In genomic region chr1:209207126-209207700, GRCh38 we compare ENCODE assay signal across 9 cellular contexts.
DNase-seq lines count a peak whose midpoint lies in the region; ATAC-seq, FAIRE-seq and TF ChIP-seq lines count a peak whose summit lies in the region.
"Had no signal": no experiment of that assay in that cellular context is flagged by ENCODE, and none has a peak within 500 bp of the region (broad histone marks: within the 10 kb centered on the region; RNA-seq: fewer than 3 reads in every experiment).

No MANE protein-coding gene starts in this region.

- POLR2A ChIA-PET in A549 (lab: Yijun Ruan, JAX), result no interaction called here

- H3K36me3 Mint-ChIP-seq in astrocyte (ENCODE audit: low read depth, unreplicated experiment), result no peaks in the 10 kb centered on the region
- H3K36me3 Mint-ChIP-seq in activated naive CD4-positive, alpha-beta T cell treated with anti-CD3 and anti-CD28 coated beads for 36 hours (ENCODE audit: low read depth), result no peaks in the 10 kb centered on the region

- peaks cover 5% of the 10 kb centered on the region for H3K4me1 Mint-ChIP-seq in astrocyte (ENCODE audit: low read depth, unreplicated experiment)
- H3K4me1 Mint-ChIP-seq in activated naive CD4-positive, alpha-beta T cell treated with anti-CD3 and anti-CD28 coated beads for 36 hours (ENCODE audit: low read depth), result peaks cover 2% of the 10 kb centered on the region

- peaks cover 38% of the 10 kb centered on the region for H3K27me3 ChIP-seq in GM23248 (replicated peaks; ENCODE audit: insufficient read depth)
- H3K27me3 ChIP-seq in astrocyte (ENCODE audit: insufficient read depth, low read length), result peaks cover 8% of the 10 kb centered on the region

- no peaks in the 10 kb centered on the region for H3K9me2 ChIP-seq in GM23248 (ENCODE audit: insufficient read depth)

- H3K4me1 ChIP-seq in A549 (no peaks in the 10 kb centered on the region), GM23248 (ENCODE audit: insufficient read depth) (peaks cover 7% of the 10 kb centered on the region; the same call in 1 of the 2 replicates), astrocyte (ENCODE audit: insufficient read depth, low read length) (peaks cover 16% of the 10 kb centered on the region)

- no peaks in the 10 kb centered on the region for H3K9me3 Mint-ChIP-seq in astrocyte (ENCODE audit: unreplicated experiment)
- H3K9me3 Mint-ChIP-seq in activated naive CD4-positive, alpha-beta T cell treated with anti-CD3 and anti-CD28 coated beads for 36 hours, result no peaks in the 10 kb centered on the region

- TF ChIP-seq RAD21 in A549 (conservative IDR thresholded peaks at IDR 0.05 in 1 of 2, IDR thresholded peaks at IDR 0.05 in 1 of 2), result no peak

- H3K9ac ChIP-seq in GM23248 (peak overlapping the region; percentile 35; the same call in 1 of the 2 replicates), astrocyte (ENCODE audit: low read length) (peak overlapping the region; percentile 58)

- intact Hi-C loops in activated naive CD4-positive, alpha-beta T cell treated with anti-CD3 and anti-CD28 coated beads for 36 hours (cut with micrococcal nuclease), result loop anchor here (5.0 kb wide), 1 partner anchor 555 kb away; no protein-coding TSS in a partner anchor

- H3K4me3 ChIP-seq in A549 (no peak overlapping the region), GM23248 (peak overlapping the region; percentile 70), astrocyte (ENCODE audit: insufficient read depth, low read depth, low read length) (peak overlapping the region; percentile 55)

- H3K27ac Mint-ChIP-seq in astrocyte (ENCODE audit: unreplicated experiment), result peak overlapping the region; percentile 41
- H3K27ac Mint-ChIP-seq in activated naive CD4-positive, alpha-beta T cell treated with anti-CD3 and anti-CD28 coated beads for 36 hours, result no peak overlapping the region

- no peak for TF ChIP-seq EP300 in A549 (IDR thresholded peaks at IDR 0.05)

- H3K36me3 ChIP-seq in GM23248 (ENCODE audit: low read depth) (no peaks in the 10 kb centered on the region), astrocyte (ENCODE audit: insufficient read depth, low read length) (no peaks in the 10 kb centered on the region)

- no peak overlapping the region for H3K4me3 Mint-ChIP-seq in astrocyte (ENCODE audit: unreplicated experiment)
- H3K4me3 Mint-ChIP-seq in activated naive CD4-positive, alpha-beta T cell treated with anti-CD3 and anti-CD28 coated beads for 36 hours, result no peak overlapping the region

- peaks cover 52% of the 10 kb centered on the region for H3K27me3 Mint-ChIP-seq in astrocyte (ENCODE audit: low read depth, unreplicated experiment)
- H3K27me3 Mint-ChIP-seq in activated naive CD4-positive, alpha-beta T cell treated with anti-CD3 and anti-CD28 coated beads for 36 hours (ENCODE audit: low read depth), result peaks cover 27% of the 10 kb centered on the region

- in situ Hi-C loops in GM23248 (cut with MboI), result loop anchor here (25.0 kb wide), 1 partner anchor 230 kb away; no protein-coding TSS in a partner anchor

- H3F3A ChIP-seq in GM23248 (ENCODE audit: insufficient read depth), result no peaks in the 10 kb centered on the region

- peak overlapping the region; percentile 71 for H3K4me2 ChIP-seq in A549
- H3K4me2 ChIP-seq in GM23248 (ENCODE audit: unreplicated experiment), result peak overlapping the region; percentile 86
- H3K4me2 ChIP-seq in astrocyte (ENCODE audit: low read length), result peak overlapping the region; percentile 93

- H2AFZ ChIP-seq in GM23248 (peak overlapping the region; percentile 93), astrocyte (ENCODE audit: low read depth, low read length) (peak overlapping the region; percentile 80)

- no peaks in the 10 kb centered on the region for H4K20me1 ChIP-seq in GM23248 (ENCODE audit: insufficient read depth)
- no peaks in the 10 kb centered on the region for H4K20me1 ChIP-seq in astrocyte (ENCODE audit: insufficient read depth, low read length)

- DNase-seq in A549 (ENCODE audit: low read depth in 1 of 2, low spot score in 1 of 2) (no peak), GM23248 (peak; percentile 36), astrocyte (ENCODE audit: low read depth) (no peak), lung microvascular endothelial cell (ENCODE audit: low read depth in 2 of 2) (peak; percentile 1 to 6), iPS-NIHi11 (ENCODE audit: low spot score) (no peak), EL (no peak)
- DNase-seq in stimulated activated CD4-positive, alpha-beta T cell treated with anti-CD3 and anti-CD28 coated beads, Interleukin-2, amount 100 ng/mL, for 24 hours, result no peak
- no peak for DNase-seq in activated naive CD4-positive, alpha-beta T cell treated with anti-CD3 and anti-CD28 coated beads for 36 hours

- TF ChIP-seq CTCF in A549 (IDR thresholded peaks at IDR 0.05), result no peak
- TF ChIP-seq CTCF in astrocyte (IDR thresholded peaks at IDR 0.05; ENCODE audit: insufficient read depth, low read depth, low read length), result no peak

- no peak for TF ChIP-seq POLR2A in A549 (IDR thresholded peaks at IDR 0.05; ENCODE audit: low read length)

- WGBS in A549 (ENCODE audit: missing lambda C conversion rate), result 74% methylated on average over 7 of the region's 11 CpGs
- 14 to 20% methylated on average over 10 to 11 of the region's 11 CpGs for WGBS in GM23248 (ENCODE audit: low coverage in 1 of 2, low lambda C conversion rate in 2 of 2, missing lambda C conversion rate in 2 of 2), 2 experiments

- no peak for FAIRE-seq in A549 (lab: Jason Lieb, UNC)
- FAIRE-seq in astrocyte (lab: Jason Lieb, UNC), result no peak
- FAIRE-seq: TTC549 had no signal

- peak overlapping the region in 1 of 2 experiments; percentile 63; a peak in 3 of 6 replicates for H3K27ac ChIP-seq in A549
- no peak overlapping the region for H3K27ac ChIP-seq in GM23248
- no peak overlapping the region for H3K27ac ChIP-seq in astrocyte (ENCODE audit: low read depth, low read length)

- no peaks in the 10 kb centered on the region for H3K9me3 ChIP-seq in A549
- H3K9me3 ChIP-seq in GM23248 (ENCODE audit: low read depth), result no peaks in the 10 kb centered on the region
- H3K9me3 ChIP-seq in astrocyte (ENCODE audit: insufficient read depth, low read depth, low read length), result no peaks in the 10 kb centered on the region

- CTCF ChIA-PET in A549 (lab: Yijun Ruan, JAX), result interaction anchor here (0.7 to 5.5 kb wide), 17 partner anchors 11 to 562 kb away, joined by 3 to 26 read pairs (median 4); no protein-coding TSS in a partner anchor
- CTCF ChIA-PET in activated naive CD4-positive, alpha-beta T cell treated with anti-CD3 and anti-CD28 coated beads for 36 hours (lab: Charles Lee), result interaction anchor here (0.6 to 5.6 kb wide), 7 partner anchors 12 to 555 kb away, joined by 3 to 31 read pairs (median 5); no protein-coding TSS in a partner anchor

- H3K79me2 ChIP-seq in GM23248 (ENCODE audit: insufficient read depth), result no peaks in the 10 kb centered on the region
- no peaks in the 10 kb centered on the region for H3K79me2 ChIP-seq in astrocyte (ENCODE audit: insufficient read depth, low read length)

- ATAC-seq in A549, result peak; percentile 11 to 29; a peak in 3 of 6 replicates

TF ChIP-seq in A549, 52 proteins besides CTCF, POLR2A, EP300 and RAD21:
- TF ChIP-seq RARB (CRISPR knock-in tag; IDR thresholded peaks at IDR 0.05), result no peak

Comparison
In these comparisons a context has a peak if more than half of its experiments do, and no peak if none do; other contexts are left out.
1. DNase-seq: peak in GM23248 (single experiment) and lung microvascular endothelial cell (2 of 2); none in A549 (0 of 2), astrocyte (single experiment), iPS-NIHi11 (single experiment), EL (single experiment), stimulated activated CD4-positive, alpha-beta T cell treated with anti-CD3 and anti-CD28 coated beads, Interleukin-2, amount 100 ng/mL, for 24 hours (0 of 2) and activated naive CD4-positive, alpha-beta T cell treated with anti-CD3 and anti-CD28 coated beads for 36 hours (single experiment).
2. Peak in every context shown above with its lines, with median percentiles within 50 percentile points of each other: H3K4me2 ChIP-seq.